ENCODE assay signal across 32 cellular contexts in the genomic region with DNA sequence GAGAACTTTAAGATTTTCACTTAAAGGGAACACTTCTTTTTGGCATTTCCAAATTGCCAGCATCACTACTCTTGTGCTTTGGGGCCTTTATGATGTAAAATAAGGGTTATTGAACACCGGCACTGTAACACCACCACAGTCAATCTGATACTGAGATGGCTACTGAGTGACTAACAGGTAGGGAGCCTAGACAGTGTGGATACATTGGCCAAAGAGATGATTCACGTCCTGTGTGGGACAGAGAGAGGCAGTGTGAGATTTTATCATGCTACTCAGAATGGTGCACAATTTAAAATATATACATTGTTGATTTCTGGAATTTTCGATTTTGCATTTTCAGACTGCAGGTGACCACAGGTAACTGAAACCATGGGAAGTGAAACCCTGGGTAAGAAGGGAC.
DNase-seq lines count a peak whose midpoint lies in the region; ATAC-seq, FAIRE-seq and TF ChIP-seq lines count a peak whose summit lies in the region.
"Had no signal": no experiment of that assay in that cellular context is flagged by ENCODE, and none has a peak within 500 bp of the region (broad histone marks: within the 10 kb centered on the region; RNA-seq: fewer than 3 reads in every experiment).

No MANE protein-coding gene starts in this region.

- TF ChIP-seq RAD21 in SK-N-SH (IDR thresholded peaks at IDR 0.05; ENCODE audit: low read length) = no peak

- H3K36me3 ChIP-seq in SK-N-SH (replicated peaks in 1 of 2; ENCODE audit: control insufficient read depth in 1 of 2, insufficient read depth in 2 of 2, low read length in 1 of 2) = no peaks in the 10 kb centered on the region
- H3K36me3 ChIP-seq in uterus = no peaks in the 10 kb centered on the region
- H3K36me3 ChIP-seq: left ventricle myocardium inferior, thoracic aorta, vagina had no signal

- H3K27ac ChIP-seq in SK-N-SH (ENCODE audit: low read depth in 2 of 2, low read length in 1 of 2) (peak overlapping the region in 1 of 2 experiments; percentile 55; a peak in 2 of 4 replicates), uterus (no peak overlapping the region)
- H3K27ac ChIP-seq: 22Rv1, left ventricle myocardium inferior, thoracic aorta, vagina had no signal

- H2AFZ ChIP-seq in SK-N-SH (ENCODE audit: low read depth) = 0 out of 2 replicates have a peak overlapping the region, but pooled peaks have one; percentile 23

- peak; percentile 51 to 53 for ATAC-seq in activated naive CD4-positive, alpha-beta T cell treated with anti-CD3 and anti-CD28 coated beads, Interleukin-2, amount 50 U/mL, for 72 hours
- peak; percentile 55 for ATAC-seq in HG03196 (IDR thresholded peaks at IDR 0.05; ENCODE audit: unreplicated experiment)
- ATAC-seq in GM19452 (IDR thresholded peaks at IDR 0.05; ENCODE audit: unreplicated experiment) = no peak
- ATAC-seq: activated CD8-positive, alpha-beta T cell treated with anti-CD3 and anti-CD28 coated beads, Interleukin-2, amount 10 ng/mL, durations not matched to agents 7 days and 5 days; HCT116; sciatic nerve; stimulated activated naive B cell treated with anti-CD40 and anti-IgM and Interleukin-4, amounts not matched to agents 10 μg/mL and 1 μg/mL and 100 μg/mL, for 72 hours; T-helper 17 cell had no signal

- no peaks in the 10 kb centered on the region for H3K9me2 ChIP-seq in SK-N-SH

- no peak overlapping the region for H3K9ac ChIP-seq in SK-N-SH

- no peak overlapping the region for H3K27ac Mint-ChIP-seq in activated naive CD4-positive, alpha-beta T cell treated with anti-CD3 and anti-CD28 coated beads, Interleukin-2, amount 50 U/mL, for 72 hours
- no peak overlapping the region for H3K27ac Mint-ChIP-seq in activated naive CD4-positive, alpha-beta T cell treated with anti-CD3 and anti-CD28 coated beads for 36 hours
- H3K27ac Mint-ChIP-seq: activated CD8-positive, alpha-beta T cell treated with anti-CD3 and anti-CD28 coated beads, Interleukin-2, amount 10 ng/mL, durations not matched to agents 7 days and 5 days; activated naive CD8-positive, alpha-beta T cell treated with anti-CD3 and anti-CD28 coated beads for 36 hours; CD14-positive monocyte; naive B cell; progenitor cell of endocrine pancreas; stimulated activated naive B cell treated with anti-CD40 and anti-IgM and Interleukin-4, amounts not matched to agents 10 μg/mL and 1 μg/mL and 100 μg/mL, for 72 hours; T-helper 17 cell had no signal

- H3K4me3 ChIP-seq in SK-N-SH (ENCODE audit: low read depth in 2 of 2, low read length in 1 of 2) (no peak overlapping the region), uterus (no peak overlapping the region)
- H3K4me3 ChIP-seq: left ventricle myocardium inferior, thoracic aorta, vagina had no signal

- DNase-seq in activated naive CD4-positive, alpha-beta T cell treated with anti-CD3 and anti-CD28 coated beads, Interleukin-2, amount 50 U/mL, for 72 hours (ENCODE audit: low spot score in 2 of 2) = no peak
- no peak for DNase-seq in activated naive CD4-positive, alpha-beta T cell treated with anti-CD3 and anti-CD28 coated beads for 36 hours
- DNase-seq in SK-N-SH (no peak), kidney tubule cell (ENCODE audit: low spot score) (peak; percentile 28), uterus (no peak), GM19239 (ENCODE audit: insufficient read length, low spot score) (no peak)
- DNase-seq: activated CD8-positive, alpha-beta T cell treated with anti-CD3 and anti-CD28 coated beads, Interleukin-2, amount 10 ng/mL, durations not matched to agents 7 days and 5 days; activated naive CD8-positive, alpha-beta T cell treated with anti-CD3 and anti-CD28 coated beads for 36 hours; aorta; Calu3; dermis blood vessel endothelial cell; left ventricle myocardium inferior; naive B cell; NCI-H1092 treated with DMSO at 0.1 percent for 48 hours; NCI-H187 treated with DMSO at 0.1 percent for 48 hours; NCI-H69; RPMI8226; stimulated activated CD4-positive, alpha-beta T cell treated with anti-CD3 and anti-CD28 coated beads, Interleukin-4, amount 100 ng/mL, for 4 hours; stimulated activated naive B cell treated with anti-CD40 and anti-IgM and Interleukin-4, amounts not matched to agents 10 μg/mL and 1 μg/mL and 100 μg/mL, for 72 hours; T-helper 17 cell had no signal

- 19% methylated on average over 3 of the region's 3 CpGs for WGBS in SK-N-SH (ENCODE audit: low lambda C conversion rate)

- H4K20me1 ChIP-seq in SK-N-SH (ENCODE audit: insufficient read depth) = no peaks in the 10 kb centered on the region

- H3K4me1 Mint-ChIP-seq in activated naive CD4-positive, alpha-beta T cell treated with anti-CD3 and anti-CD28 coated beads for 36 hours (ENCODE audit: low read depth) = no peaks in the 10 kb centered on the region
- H3K4me1 Mint-ChIP-seq: activated naive CD8-positive, alpha-beta T cell treated with anti-CD3 and anti-CD28 coated beads for 36 hours; CD14-positive monocyte; central memory CD8-positive, alpha-beta T cell; naive B cell; stimulated activated naive B cell treated with anti-CD40 and anti-IgM and Interleukin-4, amounts not matched to agents 10 μg/mL and 1 μg/mL and 100 μg/mL, for 72 hours; T-helper 17 cell had no signal

- H3K36me3 Mint-ChIP-seq in activated naive CD4-positive, alpha-beta T cell treated with anti-CD3 and anti-CD28 coated beads, Interleukin-2, amount 50 U/mL, for 72 hours = no peaks in the 10 kb centered on the region
- no peaks in the 10 kb centered on the region for H3K36me3 Mint-ChIP-seq in activated naive CD4-positive, alpha-beta T cell treated with anti-CD3 and anti-CD28 coated beads for 36 hours (ENCODE audit: low read depth)
- H3K36me3 Mint-ChIP-seq: activated naive CD8-positive, alpha-beta T cell treated with anti-CD3 and anti-CD28 coated beads for 36 hours; CD14-positive monocyte; naive B cell; stimulated activated naive B cell treated with anti-CD40 and anti-IgM and Interleukin-4, amounts not matched to agents 10 μg/mL and 1 μg/mL and 100 μg/mL, for 72 hours had no signal

- TF ChIP-seq CTCF in SK-N-SH (IDR thresholded peaks at IDR 0.05) (no peak), uterus (IDR thresholded peaks at IDR 0.05) (no peak)

- H3K9me3 ChIP-seq in SK-N-SH (0 out of 2 replicates have a peak, but pooled peaks cover 10% of the 10 kb centered on the region), uterus (no peaks in the 10 kb centered on the region)
- H3K9me3 ChIP-seq: left ventricle myocardium inferior, thoracic aorta, vagina had no signal

- FAIRE-seq in GM19239 (lab: Jason Lieb, UNC) = no peak
- FAIRE-seq: endometrium, GM12891 had no signal

- no peaks in the 10 kb centered on the region for H3K27me3 Mint-ChIP-seq in activated naive CD4-positive, alpha-beta T cell treated with anti-CD3 and anti-CD28 coated beads for 36 hours (ENCODE audit: low read depth)
- H3K27me3 Mint-ChIP-seq: activated naive CD8-positive, alpha-beta T cell treated with anti-CD3 and anti-CD28 coated beads for 36 hours; central memory CD8-positive, alpha-beta T cell; naive B cell; stimulated activated naive B cell treated with anti-CD40 and anti-IgM and Interleukin-4, amounts not matched to agents 10 μg/mL and 1 μg/mL and 100 μg/mL, for 72 hours; T-helper 17 cell had no signal

- no peaks in the 10 kb centered on the region for H3K79me2 ChIP-seq in SK-N-SH (ENCODE audit: insufficient read depth)

- peak overlapping the region; percentile 21; the same call in 1 of the 2 replicates for H3K4me2 ChIP-seq in SK-N-SH

- peak in 1 of 2 experiments; percentile 83; a peak in 2 of 4 replicates for TF ChIP-seq EP300 in SK-N-SH (IDR thresholded peaks at IDR 0.05; ENCODE audit: borderline replicate concordance in 1 of 2, low read depth in 1 of 2, low read length in 1 of 2)

- no peak overlapping the region for H3K4me3 Mint-ChIP-seq in activated naive CD4-positive, alpha-beta T cell treated with anti-CD3 and anti-CD28 coated beads for 36 hours
- H3K4me3 Mint-ChIP-seq: activated CD8-positive, alpha-beta T cell treated with anti-CD3 and anti-CD28 coated beads, Interleukin-2, amount 10 ng/mL, durations not matched to agents 7 days and 5 days; activated naive CD8-positive, alpha-beta T cell treated with anti-CD3 and anti-CD28 coated beads for 36 hours; CD14-positive monocyte; central memory CD8-positive, alpha-beta T cell; naive B cell; stimulated activated naive B cell treated with anti-CD40 and anti-IgM and Interleukin-4, amounts not matched to agents 10 μg/mL and 1 μg/mL and 100 μg/mL, for 72 hours; T-helper 17 cell had no signal

- no peaks in the 10 kb centered on the region for H3K27me3 ChIP-seq in SK-N-SH (ENCODE audit: insufficient read depth)
- H3K27me3 ChIP-seq in uterus = no peaks in the 10 kb centered on the region
- H3K27me3 ChIP-seq: vagina had no signal

- intact Hi-C loops in activated naive CD4-positive, alpha-beta T cell treated with anti-CD3 and anti-CD28 coated beads for 36 hours (cut with micrococcal nuclease) = no loop called here
- intact Hi-C loops in uterus (cut with DNase I; ENCODE audit: low total_unique reads) = no loop called here

- peaks cover 4 to 10% of the 10 kb centered on the region in 2 donors for H3K9me3 Mint-ChIP-seq in activated naive CD4-positive, alpha-beta T cell treated with anti-CD3 and anti-CD28 coated beads, Interleukin-2, amount 50 U/mL, for 72 hours
- H3K9me3 Mint-ChIP-seq in activated naive CD4-positive, alpha-beta T cell treated with anti-CD3 and anti-CD28 coated beads for 36 hours = peaks cover 1% of the 10 kb centered on the region
- H3K9me3 Mint-ChIP-seq: activated naive CD8-positive, alpha-beta T cell treated with anti-CD3 and anti-CD28 coated beads for 36 hours had no signal

- H3K4me1 ChIP-seq in SK-N-SH (ENCODE audit: control insufficient read depth in 1 of 2, insufficient read depth in 2 of 2, low read depth in 1 of 2, low read length in 1 of 2) (peaks cover 0 to 13% of the 10 kb centered on the region in 2 experiments; a peak in 3 of 4 replicates), uterus (no peaks in the 10 kb centered on the region)
- H3K4me1 ChIP-seq: vagina had no signal

- CTCF ChIA-PET in activated naive CD4-positive, alpha-beta T cell treated with anti-CD3 and anti-CD28 coated beads for 36 hours (lab: Charles Lee) = no interaction called here
- CTCF ChIA-PET in SK-N-SH (lab: Yijun Ruan, JAX) = no interaction called here

- H3F3A ChIP-seq in SK-N-SH (replicated peaks; ENCODE audit: insufficient read depth) = peaks cover 18% of the 10 kb centered on the region

- TF ChIP-seq POLR2A in uterus (IDR thresholded peaks at IDR 0.05) = no peak

- POLR2A ChIA-PET in SK-N-SH (lab: Yijun Ruan, JAX) = no interaction called here

TF ChIP-seq in SK-N-SH, 30 proteins besides CTCF, POLR2A, EP300 and RAD21 (continues in another document):
- TF ChIP-seq MEF2A (IDR thresholded peaks at IDR 0.05; ENCODE audit: borderline replicate concordance, low read depth) = no peak
- TF ChIP-seq RXRA (IDR thresholded peaks at IDR 0.05; ENCODE audit: borderline replicate concordance, low read depth) = no peak; the same call in 1 of the 2 replicates
- no peak for TF ChIP-seq SMC3 (IDR thresholded peaks at IDR 0.05; ENCODE audit: low read depth, low read length)
- TF ChIP-seq RCOR1 (IDR thresholded peaks at IDR 0.05; ENCODE audit: low read length) = no peak
